ENCODE assay signal across 3 cellular contexts in genomic region chr15:56353740-56354139, GRCh38.
TF ChIP-seq lines count a peak whose summit lies in the region.

No MANE protein-coding gene starts in this region.

TF ChIP-seq in SK-N-SH, 30 proteins besides CTCF, POLR2A, EP300 and RAD21 (continued from another document):
- TF ChIP-seq, protein P1, sequence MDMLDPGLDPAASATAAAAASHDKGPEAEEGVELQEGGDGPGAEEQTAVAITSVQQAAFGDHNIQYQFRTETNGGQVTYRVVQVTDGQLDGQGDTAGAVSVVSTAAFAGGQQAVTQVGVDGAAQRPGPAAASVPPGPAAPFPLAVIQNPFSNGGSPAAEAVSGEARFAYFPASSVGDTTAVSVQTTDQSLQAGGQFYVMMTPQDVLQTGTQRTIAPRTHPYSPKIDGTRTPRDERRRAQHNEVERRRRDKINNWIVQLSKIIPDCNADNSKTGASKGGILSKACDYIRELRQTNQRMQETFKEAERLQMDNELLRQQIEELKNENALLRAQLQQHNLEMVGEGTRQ (IDR thresholded peaks at IDR 0.05; ENCODE audit: borderline replicate concordance, low read depth, low read length): no peak
- no peak for TF ChIP-seq SIN3A (IDR thresholded peaks at IDR 0.05; ENCODE audit: borderline replicate concordance, low read depth, low read length)
- no peak for TF ChIP-seq RCOR1 (IDR thresholded peaks at IDR 0.05; ENCODE audit: low read length)
- TF ChIP-seq TCF12 (IDR thresholded peaks at IDR 0.05): no peak
- TF ChIP-seq FOXJ3 (CRISPR knock-in tag; IDR thresholded peaks at IDR 0.05): no peak
- TF ChIP-seq ELF1 (IDR thresholded peaks at IDR 0.05): no peak
- TF ChIP-seq FOXM1 (IDR thresholded peaks at IDR 0.05; ENCODE audit: low read depth): no peak
- TF ChIP-seq FOSL2 (IDR thresholded peaks at IDR 0.05; ENCODE audit: borderline replicate concordance, low read depth): no peak
- no peak for TF ChIP-seq GATA2 (CRISPR knock-in tag; IDR thresholded peaks at IDR 0.05)
- TF ChIP-seq SMC3 (IDR thresholded peaks at IDR 0.05; ENCODE audit: low read depth, low read length): no peak
- no peak for TF ChIP-seq RXRA (IDR thresholded peaks at IDR 0.05; ENCODE audit: borderline replicate concordance, low read depth)
- no peak for TF ChIP-seq IRF3 (IDR thresholded peaks at IDR 0.05; ENCODE audit: low read depth, low read length)
- no peak for TF ChIP-seq NRF1 (IDR thresholded peaks at IDR 0.05; ENCODE audit: low read depth, low read length)
- no peak for TF ChIP-seq MXI1 (IDR thresholded peaks at IDR 0.05; ENCODE audit: low read depth, low read length)
- no peak for TF ChIP-seq NFIC (IDR thresholded peaks at IDR 0.05; ENCODE audit: borderline replicate concordance)
- TF ChIP-seq TEAD4 (IDR thresholded peaks at IDR 0.05; ENCODE audit: borderline replicate concordance, insufficient read depth): no peak

TF ChIP-seq in SK-N-SH treated with all-trans-retinoic acid at 6 μM for 48 hours, 23 proteins besides CTCF, POLR2A, EP300 and RAD21 (continued from another document):
- TF ChIP-seq, protein P2, sequence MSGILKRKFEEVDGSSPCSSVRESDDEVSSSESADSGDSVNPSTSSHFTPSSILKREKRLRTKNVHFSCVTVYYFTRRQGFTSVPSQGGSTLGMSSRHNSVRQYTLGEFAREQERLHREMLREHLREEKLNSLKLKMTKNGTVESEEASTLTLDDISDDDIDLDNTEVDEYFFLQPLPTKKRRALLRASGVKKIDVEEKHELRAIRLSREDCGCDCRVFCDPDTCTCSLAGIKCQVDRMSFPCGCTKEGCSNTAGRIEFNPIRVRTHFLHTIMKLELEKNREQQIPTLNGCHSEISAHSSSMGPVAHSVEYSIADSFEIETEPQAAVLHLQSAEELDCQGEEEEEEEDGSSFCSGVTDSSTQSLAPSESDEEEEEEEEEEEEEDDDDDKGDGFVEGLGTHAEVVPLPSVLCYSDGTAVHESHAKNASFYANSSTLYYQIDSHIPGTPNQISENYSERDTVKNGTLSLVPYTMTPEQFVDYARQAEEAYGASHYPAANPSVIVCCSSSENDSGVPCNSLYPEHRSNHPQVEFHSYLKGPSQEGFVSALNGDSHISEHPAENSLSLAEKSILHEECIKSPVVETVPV (CRISPR knock-in tag; IDR thresholded peaks at IDR 0.05): no peak
- TF ChIP-seq BACH2 (CRISPR knock-in tag; IDR thresholded peaks at IDR 0.05; ENCODE audit: borderline replicate concordance) (no peak), TOX (CRISPR knock-in tag; IDR thresholded peaks at IDR 0.05; ENCODE audit: borderline replicate concordance) (no peak), GLIS3 (CRISPR knock-in tag; IDR thresholded peaks at IDR 0.05) (no peak), PATZ1 (CRISPR knock-in tag; IDR thresholded peaks at IDR 0.05; ENCODE audit: borderline replicate concordance) (no peak), ESRRG (CRISPR knock-in tag; IDR thresholded peaks at IDR 0.05) (no peak), ZNF565 (CRISPR knock-in tag; conservative IDR thresholded peaks at IDR 0.05; ENCODE audit: low read depth) (no peak), OSR1 (CRISPR knock-in tag; IDR thresholded peaks at IDR 0.05) (no peak)

TF ChIP-seq in HCT116, 20 proteins besides CTCF, POLR2A, EP300 and RAD21 (continued from another document):
- TF ChIP-seq REST (IDR thresholded peaks at IDR 0.05; ENCODE audit: low read depth) (no peak), SRF (IDR thresholded peaks at IDR 0.05; ENCODE audit: low read depth) (no peak)
